Comparison of ENCODE assay signal across 21 cellular contexts in genomic region chr2:106099691-106100090, GRCh38.
DNase-seq lines count a peak whose midpoint lies in the region; ATAC-seq and TF ChIP-seq lines count a peak whose summit lies in the region.
"Had no signal": no experiment of that assay in that cellular context is flagged by ENCODE, and none has a peak within 500 bp of the region (broad histone marks: within the 10 kb centered on the region; RNA-seq: fewer than 3 reads in every experiment).

No MANE protein-coding gene starts in this region.

- no peak for DNase-seq in activated CD4-positive, alpha-beta T cell treated with anti-CD3 and anti-CD28 coated beads for 36 hours
- DNase-seq in activated CD4-positive, alpha-beta T cell treated with anti-CD3 and anti-CD28 coated beads, Interleukin-2, amount 50 U/mL, for 1 hour: no peak
- no peak for DNase-seq in activated T-cell treated with anti-CD3 and anti-CD28 coated beads, Interleukin-2, amount 50 U/mL, for 24 hours
- no peak for DNase-seq in activated T-cell treated with anti-CD3 and anti-CD28 coated beads for 4 hours
- DNase-seq in naive thymus-derived CD8-positive, alpha-beta T cell: no peak
- DNase-seq in SK-N-SH: no peak
- DNase-seq in endodermal cell: no peak
- DNase-seq: CD4-positive, alpha-beta T cell; CD8-positive, alpha-beta memory T cell; DMS 273 treated with DMSO at 0.1 percent for 48 hours; DMS79; EL; GDM1; GM23248; H7; HCEC 1CT had no signal

- H3K27ac Mint-ChIP-seq in activated CD4-positive, alpha-beta T cell treated with anti-CD3 and anti-CD28 coated beads for 36 hours: peak overlapping the region; percentile 61
- H3K27ac Mint-ChIP-seq in activated T-cell treated with anti-CD3 and anti-CD28 coated beads, Interleukin-2, amount 50 U/mL, for 24 hours: peak overlapping the region; percentile 62
- peak overlapping the region; percentile 9 for H3K27ac Mint-ChIP-seq in activated T-helper 17 cell treated with anti-CD3 and anti-CD28 coated beads, Interleukin-2, amount 50 U/mL, for 72 hours
- H3K27ac Mint-ChIP-seq in naive thymus-derived CD8-positive, alpha-beta T cell: peak overlapping the region in 6 of 10 donors; percentile 5 to 47 (median 40)
- no peak overlapping the region for H3K27ac Mint-ChIP-seq in endodermal cell
- H3K27ac Mint-ChIP-seq: B cell had no signal

- no peak for TF ChIP-seq CTCF in SK-N-SH (IDR thresholded peaks at IDR 0.05)
- TF ChIP-seq CTCF in endodermal cell (conservative IDR thresholded peaks at IDR 0.05): no peak

- H3K9me3 ChIP-seq in SK-N-SH (no peaks in the 10 kb centered on the region), endodermal cell (ENCODE audit: control insufficient read depth, low read length) (no peaks in the 10 kb centered on the region)
- H3K9me3 ChIP-seq: BLaER1 had no signal

- POLR2A ChIA-PET in activated CD4-positive, alpha-beta T cell treated with anti-CD3 and anti-CD28 coated beads for 36 hours (lab: Charles Lee): no interaction called here
- POLR2A ChIA-PET in naive thymus-derived CD8-positive, alpha-beta T cell (lab: Charles Lee): no interaction called here
- POLR2A ChIA-PET in SK-N-SH (lab: Yijun Ruan, JAX): no interaction called here

- TF ChIP-seq RAD21 in SK-N-SH (IDR thresholded peaks at IDR 0.05; ENCODE audit: low read length): no peak

- H3K27me3 ChIP-seq in SK-N-SH (ENCODE audit: insufficient read depth) (no peaks in the 10 kb centered on the region), endodermal cell (ENCODE audit: control insufficient read depth, insufficient read depth, low read length, poor library complexity, severe bottlenecking) (no peaks in the 10 kb centered on the region)
- H3K27me3 ChIP-seq: BLaER1 had no signal

- H2AFZ ChIP-seq in SK-N-SH (ENCODE audit: low read depth): no peak overlapping the region
- H2AFZ ChIP-seq: GM23248 had no signal

- no peaks in the 10 kb centered on the region for H3K9me2 ChIP-seq in SK-N-SH

- no peaks in the 10 kb centered on the region for H3F3A ChIP-seq in SK-N-SH (replicated peaks; ENCODE audit: insufficient read depth)

- no peak overlapping the region for H3K4me2 ChIP-seq in SK-N-SH
- H3K4me2 ChIP-seq: BLaER1 had no signal

- no peak overlapping the region for H3K4me3 Mint-ChIP-seq in activated CD4-positive, alpha-beta T cell treated with anti-CD3 and anti-CD28 coated beads for 36 hours
- no peak overlapping the region for H3K4me3 Mint-ChIP-seq in activated T-cell treated with anti-CD3 and anti-CD28 coated beads, Interleukin-2, amount 50 U/mL, for 24 hours
- H3K4me3 Mint-ChIP-seq in activated T-helper 17 cell treated with anti-CD3 and anti-CD28 coated beads, Interleukin-2, amount 50 U/mL, for 72 hours: no peak overlapping the region
- no peak overlapping the region for H3K4me3 Mint-ChIP-seq in naive thymus-derived CD8-positive, alpha-beta T cell
- H3K4me3 Mint-ChIP-seq in endodermal cell: no peak overlapping the region
- H3K4me3 Mint-ChIP-seq: B cell; CD4-positive, alpha-beta T cell had no signal

- no peaks in the 10 kb centered on the region for H4K20me1 ChIP-seq in SK-N-SH (ENCODE audit: insufficient read depth)

- 95% methylated on average over 5 of the region's 5 CpGs for WGBS in SK-N-SH (ENCODE audit: low lambda C conversion rate)
- 94 to 100% methylated on average over 5 of the region's 5 CpGs for WGBS in endodermal cell (ENCODE audit: insufficient coverage in 1 of 2, insufficient read length in 1 of 2), 2 experiments

- intact Hi-C loops in activated CD4-positive, alpha-beta T cell treated with anti-CD3 and anti-CD28 coated beads for 36 hours (cut with DNase I, micrococcal nuclease): loop anchor here (5.0 kb wide), 2 partner anchors 93 to 483 kb away; partner anchors contain the start of gene UXS1 (in 2 of the 2)

- peaks cover 23% of the 10 kb centered on the region for H3K36me3 Mint-ChIP-seq in activated CD4-positive, alpha-beta T cell treated with anti-CD3 and anti-CD28 coated beads for 36 hours (ENCODE audit: low read depth)
- H3K36me3 Mint-ChIP-seq in activated T-cell treated with anti-CD3 and anti-CD28 coated beads, Interleukin-2, amount 50 U/mL, for 24 hours (ENCODE audit: low read depth): peaks cover 74% of the 10 kb centered on the region
- H3K36me3 Mint-ChIP-seq in activated T-helper 17 cell treated with anti-CD3 and anti-CD28 coated beads, Interleukin-2, amount 50 U/mL, for 72 hours (ENCODE audit: low read depth): peaks cover 69% of the 10 kb centered on the region
- H3K36me3 Mint-ChIP-seq in naive thymus-derived CD8-positive, alpha-beta T cell: peaks cover 0 to 56% (median 9%) of the 10 kb centered on the region in 3 donors
- peaks cover 31% of the 10 kb centered on the region for H3K36me3 Mint-ChIP-seq in endodermal cell (ENCODE audit: low read depth)

- peaks cover 28% of the 10 kb centered on the region for H3K4me1 Mint-ChIP-seq in activated CD4-positive, alpha-beta T cell treated with anti-CD3 and anti-CD28 coated beads for 36 hours
- H3K4me1 Mint-ChIP-seq in activated T-cell treated with anti-CD3 and anti-CD28 coated beads, Interleukin-2, amount 50 U/mL, for 24 hours (ENCODE audit: low read depth): peaks cover 35% of the 10 kb centered on the region
- H3K4me1 Mint-ChIP-seq in activated T-helper 17 cell treated with anti-CD3 and anti-CD28 coated beads, Interleukin-2, amount 50 U/mL, for 72 hours: peaks cover 12% of the 10 kb centered on the region
- H3K4me1 Mint-ChIP-seq in naive thymus-derived CD8-positive, alpha-beta T cell: peaks cover 26 to 55% (median 51%) of the 10 kb centered on the region in 4 donors
- peaks cover 8% of the 10 kb centered on the region for H3K4me1 Mint-ChIP-seq in endodermal cell

- H3K9ac ChIP-seq in SK-N-SH (no peak overlapping the region), endodermal cell (ENCODE audit: extremely low read depth, low read length, poor library complexity, severe bottlenecking) (no peak overlapping the region)
- H3K9ac ChIP-seq: BLaER1, GM23248 had no signal

- TF ChIP-seq EP300 in SK-N-SH (IDR thresholded peaks at IDR 0.05; ENCODE audit: borderline replicate concordance in 1 of 2, low read depth in 1 of 2, low read length in 1 of 2): no peak

- H3K27ac ChIP-seq in SK-N-SH (ENCODE audit: low read depth in 2 of 2, low read length in 1 of 2) (no peak overlapping the region), endodermal cell (ENCODE audit: low read depth, low read length) (no peak overlapping the region)
- H3K27ac ChIP-seq: 22Rv1, BLaER1, C4-2B, GM23248 had no signal

- H3K36me3 ChIP-seq in SK-N-SH (replicated peaks in 1 of 2; ENCODE audit: control insufficient read depth in 1 of 2, insufficient read depth in 2 of 2, low read length in 1 of 2): peaks cover 0 to 18% of the 10 kb centered on the region in 2 experiments
- H3K36me3 ChIP-seq in endodermal cell (ENCODE audit: control insufficient read depth, insufficient read depth, low read length): peaks cover 38% of the 10 kb centered on the region

- H3K27me3 Mint-ChIP-seq in activated CD4-positive, alpha-beta T cell treated with anti-CD3 and anti-CD28 coated beads for 36 hours: no peaks in the 10 kb centered on the region
- H3K27me3 Mint-ChIP-seq in activated T-cell treated with anti-CD3 and anti-CD28 coated beads, Interleukin-2, amount 50 U/mL, for 24 hours: no peaks in the 10 kb centered on the region
- H3K27me3 Mint-ChIP-seq in activated T-helper 17 cell treated with anti-CD3 and anti-CD28 coated beads, Interleukin-2, amount 50 U/mL, for 72 hours: no peaks in the 10 kb centered on the region
- H3K27me3 Mint-ChIP-seq in naive thymus-derived CD8-positive, alpha-beta T cell: no peaks in the 10 kb centered on the region
- no peaks in the 10 kb centered on the region for H3K27me3 Mint-ChIP-seq in endodermal cell (ENCODE audit: insufficient read depth)
- H3K27me3 Mint-ChIP-seq: B cell; CD4-positive, alpha-beta T cell; CD8-positive, alpha-beta memory T cell had no signal

- H3K79me2 ChIP-seq in SK-N-SH (ENCODE audit: insufficient read depth): no peaks in the 10 kb centered on the region

- no peaks in the 10 kb centered on the region for H3K9me3 Mint-ChIP-seq in activated CD4-positive, alpha-beta T cell treated with anti-CD3 and anti-CD28 coated beads for 36 hours (ENCODE audit: low read depth)
- no peaks in the 10 kb centered on the region for H3K9me3 Mint-ChIP-seq in activated T-cell treated with anti-CD3 and anti-CD28 coated beads, Interleukin-2, amount 50 U/mL, for 24 hours
- H3K9me3 Mint-ChIP-seq in activated T-helper 17 cell treated with anti-CD3 and anti-CD28 coated beads, Interleukin-2, amount 50 U/mL, for 72 hours: no peaks in the 10 kb centered on the region
- no peaks in the 10 kb centered on the region for H3K9me3 Mint-ChIP-seq in naive thymus-derived CD8-positive, alpha-beta T cell
- no peaks in the 10 kb centered on the region for H3K9me3 Mint-ChIP-seq in endodermal cell
- H3K9me3 Mint-ChIP-seq: CD4-positive, alpha-beta T cell; CD8-positive, alpha-beta memory T cell had no signal

- no peak overlapping the region for H3K4me3 ChIP-seq in SK-N-SH (ENCODE audit: low read depth in 2 of 2, low read length in 1 of 2)
- no peak overlapping the region for H3K4me3 ChIP-seq in endodermal cell (ENCODE audit: low read length)
- H3K4me3 ChIP-seq: BLaER1, GM23248 had no signal

- no peak for ATAC-seq in activated CD4-positive, alpha-beta T cell treated with anti-CD3 and anti-CD28 coated beads for 36 hours
- no peak for ATAC-seq in activated T-helper 17 cell treated with anti-CD3 and anti-CD28 coated beads, Interleukin-2, amount 50 U/mL, for 72 hours (replicated peaks)
- ATAC-seq in naive thymus-derived CD8-positive, alpha-beta T cell: no peak

- CTCF ChIA-PET in activated CD4-positive, alpha-beta T cell treated with anti-CD3 and anti-CD28 coated beads for 36 hours (lab: Charles Lee): no interaction called here
- CTCF ChIA-PET in SK-N-SH (lab: Yijun Ruan, JAX): interaction anchor here (1.0 to 1.7 kb wide), 3 partner anchors 443 to 483 kb away, joined by 3 to 5 read pairs (median 4); no protein-coding TSS in a partner anchor

- H3K4me1 ChIP-seq in SK-N-SH (ENCODE audit: control insufficient read depth in 1 of 2, insufficient read depth in 2 of 2, low read depth in 1 of 2, low read length in 1 of 2): no peaks in the 10 kb centered on the region; a peak in 1 of 4 replicates
- no peaks in the 10 kb centered on the region for H3K4me1 ChIP-seq in endodermal cell (ENCODE audit: control insufficient read depth, insufficient read depth, low read length)

TF ChIP-seq in SK-N-SH, 30 proteins besides CTCF, POLR2A, EP300 and RAD21 (continues in another document):
- no peak for TF ChIP-seq NFIC (IDR thresholded peaks at IDR 0.05; ENCODE audit: borderline replicate concordance)
- TF ChIP-seq MAX (IDR thresholded peaks at IDR 0.05; ENCODE audit: low read depth): no peak
- TF ChIP-seq MEF2A (IDR thresholded peaks at IDR 0.05; ENCODE audit: borderline replicate concordance, low read depth): no peak
- no peak for TF ChIP-seq YY1 (IDR thresholded peaks at IDR 0.05; ENCODE audit: low read depth)
- TF ChIP-seq NRF1 (IDR thresholded peaks at IDR 0.05; ENCODE audit: low read depth, low read length): no peak
- TF ChIP-seq ELF1 (IDR thresholded peaks at IDR 0.05): no peak
- no peak for TF ChIP-seq JUND (IDR thresholded peaks at IDR 0.05)
- TF ChIP-seq TAF1 (IDR thresholded peaks at IDR 0.05; ENCODE audit: borderline replicate concordance, low read depth, low read length): no peak
